8 cellular contexts compared by ENCODE assay signal in the genomic region with DNA sequence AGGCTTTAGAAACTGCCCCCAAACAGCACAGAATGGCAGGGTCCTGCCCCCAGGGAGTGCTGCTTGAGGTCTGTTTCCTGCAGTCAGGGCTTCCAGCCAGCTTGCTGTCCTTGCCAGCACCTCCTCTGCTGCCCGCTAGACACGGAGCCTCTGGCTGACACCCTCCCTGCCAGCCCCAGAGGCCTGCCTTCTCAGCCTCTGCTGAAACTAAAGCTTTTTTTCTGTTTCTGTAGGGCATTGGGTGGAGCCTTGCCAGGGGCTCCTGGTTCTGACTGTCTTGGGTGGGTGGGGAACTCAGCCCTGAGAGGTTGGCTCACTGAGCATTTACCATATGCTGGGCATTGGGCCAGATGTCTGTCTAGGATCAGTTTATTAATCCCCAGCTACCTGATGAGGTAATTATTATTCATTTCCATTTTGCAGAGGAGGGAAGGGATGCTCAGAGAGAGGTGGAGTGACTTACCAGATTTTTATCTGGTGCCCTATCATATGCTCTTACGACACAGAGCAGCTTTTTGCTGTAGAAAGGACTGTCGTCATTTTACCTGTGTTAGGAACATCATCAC. TPM values are rescaled to one million over a fixed set of nuclear protein-coding genes. Genes with fewer than 3 reads are reported as not detected.
A peak's percentile ranks its signal among the peaks of the same experiment; 100 is the strongest.
DNase-seq lines count a peak whose midpoint lies in the region; ATAC-seq and TF ChIP-seq lines count a peak whose summit lies in the region.

No MANE protein-coding gene starts in this region.

- intact Hi-C loops in left ventricle myocardium inferior (cut with micrococcal nuclease), result no loop called here

- peak; percentile 19 for ATAC-seq in GM19468 (IDR thresholded peaks at IDR 0.05; ENCODE audit: extremely low read depth, unreplicated experiment)
- no peak for ATAC-seq in GM21528 (IDR thresholded peaks at IDR 0.05; ENCODE audit: low FRiP score, unreplicated experiment)
- no peak for ATAC-seq in GM19023 (IDR thresholded peaks at IDR 0.05; ENCODE audit: unreplicated experiment)

- no peaks in the 10 kb centered on the region for H3K9me3 ChIP-seq in left ventricle myocardium inferior (replicated peaks)

- peak overlapping the region; percentile 52 for H3K27ac ChIP-seq in left ventricle myocardium inferior (replicated peaks)

- no peak for TF ChIP-seq CTCF in left ventricle myocardium inferior (IDR thresholded peaks at IDR 0.05; ENCODE audit: borderline replicate concordance)

- no peak overlapping the region for H3K4me3 ChIP-seq in left ventricle myocardium inferior

- H3K27me3 ChIP-seq in left ventricle myocardium inferior (ENCODE audit: low read depth), result no peaks in the 10 kb centered on the region

- in situ Hi-C loops in Caki2 (cut with HindIII; ENCODE audit: low pct_unique_long_range_greater_than_20kb, low sequenced_read_pairs), result no loop called here

- H3K36me3 ChIP-seq in left ventricle myocardium inferior, result no peaks in the 10 kb centered on the region

- H3K4me1 ChIP-seq in left ventricle myocardium inferior, result peaks cover 93% of the 10 kb centered on the region

- DNase-seq in Caki2 (ENCODE audit: low read depth), result peak; percentile 47
- DNase-seq in NCI-H1694 treated with DMSO at 0.1 percent for 48 hours (lab: John Stamatoyannopoulos, UW), result peak; percentile 96
- peak; percentile 68 to 75 for DNase-seq in activated T-cell treated with anti-CD3 and anti-CD28 coated beads, Interleukin-2, amount 50 U/mL, for 48 hours
- DNase-seq in left ventricle myocardium inferior, result peak; percentile 70
- peak; percentile 27 to 66 for DNase-seq in stimulated activated CD4-positive, alpha-beta T cell treated with anti-CD3 and anti-CD28 coated beads, Interleukin-4, amount 100 ng/mL, for 4 hours

RNA-seq across cellular contexts. Expression of a gene that starts 35.4 kb away (rescaled TPM):
- total RNA-seq in Caki2 (2014; rRNA removed; shearing (Covaris generic); ENCODE audit: low replicate concordance), result 8.9 and 19.0 TPM in 2 replicates
- total RNA-seq in left ventricle myocardium inferior, result 20.8 TPM
